30 cellular contexts compared by ENCODE assay signal in the genomic region with DNA sequence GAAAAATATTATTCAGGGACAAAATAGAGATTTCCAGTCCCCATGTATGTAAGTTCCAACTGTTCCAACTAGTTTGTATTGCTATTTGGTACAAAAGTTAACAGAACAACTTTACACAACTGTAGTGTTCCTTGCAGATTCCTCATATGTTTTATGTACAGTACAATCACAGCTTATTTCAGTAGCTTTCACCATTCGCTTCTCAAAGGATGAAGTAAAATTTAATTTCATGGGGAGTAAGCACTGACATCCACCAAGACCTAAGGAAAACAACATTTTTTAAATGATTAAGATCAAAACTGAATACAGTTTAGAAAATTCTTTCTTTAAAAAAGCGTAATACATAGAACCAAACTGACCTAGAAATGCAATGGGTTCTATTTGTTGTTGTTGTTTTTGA.
"Had no signal": no experiment of that assay in that cellular context is flagged by ENCODE, and none has a peak within 500 bp of the region (broad histone marks: within the 10 kb centered on the region; RNA-seq: fewer than 3 reads in every experiment).

No MANE protein-coding gene starts in this region.

- H3K27ac Mint-ChIP-seq: activated CD4-positive, alpha-beta T cell treated with anti-CD3 and anti-CD28 coated beads, Interleukin-2, amount 10 ng/mL, durations not matched to agents 7 days and 5 days; activated naive CD4-positive, alpha-beta T cell treated with anti-CD3 and anti-CD28 coated beads, Interleukin-2, amount 10 ng/mL, durations not matched to agents 7 days and 5 days; T-helper 1 cell treated with Interleukin-12 subunit alpha and Interleukin-12 subunit beta and Interleukin-4 antibody, amounts not matched to agents 30 μg/mL and 1 μg/mL, for 36 hours had no signal

- H3K9me3 ChIP-seq: MG63, Peyer's patch, SJSA1 had no signal

- H3K9me3 Mint-ChIP-seq: activated CD4-positive, alpha-beta memory T cell treated with anti-CD3 and anti-CD28 coated beads for 36 hours; activated CD4-positive, alpha-beta T cell treated with anti-CD3 and anti-CD28 coated beads, Interleukin-2, amount 10 ng/mL, durations not matched to agents 7 days and 5 days; activated naive CD4-positive, alpha-beta T cell treated with anti-CD3 and anti-CD28 coated beads, Interleukin-2, amount 10 ng/mL, durations not matched to agents 7 days and 5 days; activated T-cell treated with anti-CD3 and anti-CD28 coated beads, Interleukin-2, amount 50 U/mL, for 72 hours; activated T-helper 2 cell treated with anti-CD3 and anti-CD28 coated beads, Interferon-gamma antibody, Interleukin-2, Interleukin-4, amounts not matched to agents 10 μg/mL and 5 μg/mL and 100 μg/mL, durations not matched to agents 14 hours and 24 hours and 36 hours; brain; central memory CD8-positive, alpha-beta T cell; T-helper 1 cell treated with Interleukin-12 subunit alpha and Interleukin-12 subunit beta and Interleukin-4 antibody, amounts not matched to agents 30 μg/mL and 1 μg/mL, for 36 hours had no signal

- DNase-seq: activated CD4-positive, alpha-beta memory T cell treated with anti-CD3 and anti-CD28 coated beads for 36 hours; activated CD4-positive, alpha-beta T cell treated with anti-CD3 and anti-CD28 coated beads, Interleukin-2, amount 10 ng/mL, durations not matched to agents 7 days and 5 days; activated CD4-positive, CD25-positive, alpha-beta regulatory T cell; activated CD8-positive, alpha-beta memory T cell treated with anti-CD3 and anti-CD28 coated beads, Interleukin-2, amount 50 U/mL, for 4 hours; activated gamma-delta T cell treated with Interleukin-2 at 50 U/mL for 16 hours; activated naive CD4-positive, alpha-beta T cell treated with anti-CD3 and anti-CD28 coated beads, Interleukin-2, amount 10 ng/mL, durations not matched to agents 7 days and 5 days; activated T-cell treated with anti-CD3 and anti-CD28 coated beads, Interleukin-2, amount 50 U/mL, for 72 hours; amygdala; MG63; NCI-H1105; NCI-H1436; NCI-H1694 treated with DMSO at 0.1 percent for 48 hours; NCI-H2029 treated with DMSO at 0.1 percent for 48 hours; NCI-H345; NCI-H510A; NCI-H526 treated with DMSO at 0.1 percent for 48 hours; NK-92 treated with Interleukin-12 subunit alpha and Interleukin-12 subunit beta, amount 100 ng/mL, for 24 hours; OCI-M1; SHP77; SW 1271; T-helper 9 cell had no signal

- H3K4me1 Mint-ChIP-seq: brain had no signal

- H3K27ac ChIP-seq: Peyer's patch, SJSA1 had no signal

- H3K4me3 Mint-ChIP-seq: activated CD4-positive, alpha-beta memory T cell treated with anti-CD3 and anti-CD28 coated beads for 36 hours; activated CD4-positive, alpha-beta T cell treated with anti-CD3 and anti-CD28 coated beads, Interleukin-2, amount 10 ng/mL, durations not matched to agents 7 days and 5 days; activated naive CD4-positive, alpha-beta T cell treated with anti-CD3 and anti-CD28 coated beads, Interleukin-2, amount 10 ng/mL, durations not matched to agents 7 days and 5 days; activated T-cell treated with anti-CD3 and anti-CD28 coated beads, Interleukin-2, amount 50 U/mL, for 72 hours; brain; T-helper 1 cell treated with Interleukin-12 subunit alpha and Interleukin-12 subunit beta and Interleukin-4 antibody, amounts not matched to agents 30 μg/mL and 1 μg/mL, for 36 hours had no signal

- H3K27me3 ChIP-seq: MG63, Peyer's patch, SJSA1 had no signal

- H3K27me3 Mint-ChIP-seq: activated CD4-positive, alpha-beta memory T cell treated with anti-CD3 and anti-CD28 coated beads for 36 hours; activated CD4-positive, alpha-beta T cell treated with anti-CD3 and anti-CD28 coated beads, Interleukin-2, amount 10 ng/mL, durations not matched to agents 7 days and 5 days; activated naive CD4-positive, alpha-beta T cell treated with anti-CD3 and anti-CD28 coated beads, Interleukin-2, amount 10 ng/mL, durations not matched to agents 7 days and 5 days; brain; central memory CD8-positive, alpha-beta T cell had no signal

- H3K4me3 ChIP-seq: MG63, Peyer's patch, SJSA1 had no signal

- H3K4me1 ChIP-seq: Peyer's patch, SJSA1 had no signal

- FAIRE-seq: astrocyte, TTC549 had no signal

- ATAC-seq: activated T-cell treated with anti-CD3 and anti-CD28 coated beads, Interleukin-2, amount 50 U/mL, for 72 hours; SK-N-SH treated with all-trans-retinoic acid at 6 μM for 48 hours had no signal
